In the genomic region with DNA sequence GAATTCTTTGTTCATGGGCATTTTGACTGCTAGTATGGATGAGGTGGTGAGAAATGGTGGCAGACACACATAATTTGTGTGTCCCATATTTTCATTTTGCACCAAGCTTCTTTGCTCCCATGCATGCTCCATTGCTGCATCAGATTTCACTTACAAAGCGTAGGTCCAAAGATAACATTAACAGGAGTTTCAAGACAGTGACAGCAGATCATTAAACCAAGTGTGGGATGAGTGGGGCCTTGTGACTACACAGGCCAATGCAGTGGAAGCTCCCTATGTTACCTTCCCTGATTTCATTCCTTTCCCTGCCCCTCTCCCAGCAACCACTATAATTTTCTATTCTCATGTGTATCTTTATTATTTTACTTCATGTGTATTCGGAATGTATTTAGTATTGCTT, we compare ENCODE assay signal across 13 cellular contexts.
DNase-seq lines count a peak whose midpoint lies in the region; ATAC-seq and TF ChIP-seq lines count a peak whose summit lies in the region.
"Had no signal": no experiment of that assay in that cellular context is flagged by ENCODE, and none has a peak within 500 bp of the region (broad histone marks: within the 10 kb centered on the region; RNA-seq: fewer than 3 reads in every experiment).

No MANE protein-coding gene starts in this region.

- intact Hi-C loops in IMR-90 (cut with micrococcal nuclease), result loop anchor here (5.0 kb wide), 1 partner anchor 34 kb away; no protein-coding TSS in a partner anchor
- intact Hi-C loops in mammary epithelial cell (cut with micrococcal nuclease), result loop anchor here (1.0 to 5.0 kb wide), 4 partner anchors 51 to 139 kb away; no protein-coding TSS in a partner anchor

- H3K79me1 ChIP-seq in IMR-90 (ENCODE audit: low read depth in 1 of 2, low read length in 2 of 2) (peaks cover 13 to 27% of the 10 kb centered on the region in 2 experiments), mesenchymal stem cell (replicated peaks; ENCODE audit: low read length, poor library complexity, severe bottlenecking) (peaks cover 14% of the 10 kb centered on the region)

- TF ChIP-seq POLR2A in IMR-90 (IDR thresholded peaks at IDR 0.05; ENCODE audit: low read depth, low read length), result no peak; the same call in 1 of the 2 replicates

- peak overlapping the region; percentile 84 for H3K18ac ChIP-seq in IMR-90 (ENCODE audit: low read depth, low read length)
- peak overlapping the region; percentile 73 to 79 for H3K18ac ChIP-seq in mesenchymal stem cell (ENCODE audit: low read depth in 1 of 2, low read length in 2 of 2)

- H3K14ac ChIP-seq in IMR-90 (replicated peaks; ENCODE audit: low read depth, low read length) (peak overlapping the region; percentile 60), mesenchymal stem cell (ENCODE audit: low read length in 2 of 2) (no peak overlapping the region)

- no peaks in the 10 kb centered on the region for H3K79me2 ChIP-seq in mammary epithelial cell (ENCODE audit: insufficient read depth, low read length)

- H3K9me1 ChIP-seq in IMR-90 (ENCODE audit: insufficient read depth, low read length), result peaks cover 9% of the 10 kb centered on the region

- H3K27ac Mint-ChIP-seq in activated T-helper 17 cell treated with anti-CD3 and anti-CD28 coated beads, Interleukin-2, amount 50 U/mL, for 72 hours, result no peak overlapping the region
- H3K27ac Mint-ChIP-seq: effector memory CD8-positive, alpha-beta T cell; natural killer cell treated with Interleukin-12 subunit alpha and Interleukin-12 subunit beta and Interleukin-15 and Interleukin-18, amount 100 ng/mL, for 72 hours had no signal

- H3K56ac ChIP-seq in IMR-90 (ENCODE audit: extremely low read depth, insufficient read depth, low read length), result peak overlapping the region; percentile 37; the same call in 1 of the 2 replicates

- H3K27me3 Mint-ChIP-seq in activated T-helper 17 cell treated with anti-CD3 and anti-CD28 coated beads, Interleukin-2, amount 50 U/mL, for 72 hours, result peaks cover 3% of the 10 kb centered on the region
- H3K27me3 Mint-ChIP-seq: activated naive CD8-positive, alpha-beta T cell; effector memory CD8-positive, alpha-beta T cell; natural killer cell treated with Interleukin-12 subunit alpha and Interleukin-12 subunit beta and Interleukin-15 and Interleukin-18, amount 100 ng/mL, for 72 hours had no signal

- in situ Hi-C loops in IMR-90 (cut with MboI; ENCODE audit: low sequenced_read_pairs) (no loop called here), mammary epithelial cell (cut with MboI; ENCODE audit: low sequenced_read_pairs in 2 of 2) (no loop called here), G401 (cut with HindIII; ENCODE audit: low sequenced_read_pairs) (no loop called here)

- H2BK5ac ChIP-seq in IMR-90 (ENCODE audit: low read depth, low read length, poor library complexity, severe bottlenecking), result peak overlapping the region; percentile 96
- no peak overlapping the region for H2BK5ac ChIP-seq in mesenchymal stem cell (ENCODE audit: low read depth, low read length, poor library complexity, severe bottlenecking)

- H3K9me3 Mint-ChIP-seq in activated T-helper 17 cell treated with anti-CD3 and anti-CD28 coated beads, Interleukin-2, amount 50 U/mL, for 72 hours, result peaks cover 6% of the 10 kb centered on the region
- H3K9me3 Mint-ChIP-seq: activated CD4-positive, alpha-beta memory T cell treated with anti-CD3 and anti-CD28 coated beads for 36 hours had no signal

- H2AK5ac ChIP-seq in IMR-90 (ENCODE audit: low read depth, low read length), result peak overlapping the region; percentile 87
- H2AK5ac ChIP-seq in mesenchymal stem cell (ENCODE audit: low read length, severe bottlenecking), result peak overlapping the region; percentile 69

- no peak for TF ChIP-seq RAD21 in IMR-90 (IDR thresholded peaks at IDR 0.05; ENCODE audit: low read length)

- no peak overlapping the region for H2AK9ac ChIP-seq in IMR-90 (replicated peaks; ENCODE audit: low read depth, low read length, poor library complexity)

- peak overlapping the region; percentile 87 for H2BK20ac ChIP-seq in IMR-90 (ENCODE audit: low read depth, low read length)

- peaks cover 34% of the 10 kb centered on the region for H3K4me1 Mint-ChIP-seq in activated T-helper 17 cell treated with anti-CD3 and anti-CD28 coated beads, Interleukin-2, amount 50 U/mL, for 72 hours

- H2BK15ac ChIP-seq in IMR-90 (ENCODE audit: low read depth, low read length), result peak overlapping the region; percentile 72
- H2BK15ac ChIP-seq in mesenchymal stem cell (ENCODE audit: low read depth, poor library complexity, severe bottlenecking), result no peak overlapping the region

- no peaks in the 10 kb centered on the region for H3K9me3 ChIP-seq in IMR-90 (ENCODE audit: control insufficient read depth, insufficient read depth, low read length)
- no peaks in the 10 kb centered on the region for H3K9me3 ChIP-seq in mammary epithelial cell (replicated peaks; ENCODE audit: insufficient read depth, low read length)
- H3K9me3 ChIP-seq in mesenchymal stem cell (ENCODE audit: control insufficient read depth, low read length), result no peaks in the 10 kb centered on the region
- H3K9me3 ChIP-seq in thoracic aorta, result no peaks in the 10 kb centered on the region

- H2BK120ac ChIP-seq in IMR-90 (ENCODE audit: low read depth, low read length), result peak overlapping the region; percentile 82
- peak overlapping the region; percentile 9 for H2BK120ac ChIP-seq in mesenchymal stem cell (ENCODE audit: low read depth, low read length)

- POLR2A ChIA-PET in IMR-90 (lab: Charles Lee; ENCODE audit: unreplicated experiment), result no interaction called here

- H3K4me3 ChIP-seq in IMR-90 (ENCODE audit: insufficient read depth, low read depth, low read length), result no peak overlapping the region
- H3K4me3 ChIP-seq in mammary epithelial cell (replicated peaks in 1 of 3; ENCODE audit: insufficient read depth in 1 of 3, low read depth in 2 of 3, low read length in 3 of 3), result no peak overlapping the region
- H3K4me3 ChIP-seq in mesenchymal stem cell (ENCODE audit: insufficient read depth in 1 of 2, low read depth in 1 of 2, low read length in 2 of 2), result peak overlapping the region in 1 of 2 experiments; percentile 8
- H3K4me3 ChIP-seq in thoracic aorta, result no peak overlapping the region

- H3K4me2 ChIP-seq in IMR-90 (ENCODE audit: low read depth, low read length) (peak overlapping the region; percentile 66; the same call in 1 of the 2 replicates), mammary epithelial cell (ENCODE audit: insufficient read depth, low read depth, low read length) (peak overlapping the region; percentile 78), mesenchymal stem cell (ENCODE audit: low read length, poor library complexity, severe bottlenecking) (no peak overlapping the region)

- H4K5ac ChIP-seq in IMR-90 (ENCODE audit: low read depth, low read length), result peak overlapping the region; percentile 86; the same call in 1 of the 2 replicates

- WGBS in IMR-90 (ENCODE audit: extremely low coverage in 2 of 2, insufficient read length in 1 of 2), 2 experiments, result no CpG with 5 or more reads among the region's 2 CpGs
- 95% methylated on average over 2 of the region's 2 CpGs for WGBS in mammary epithelial cell (ENCODE audit: low coverage, missing lambda C conversion rate)
- WGBS in mesenchymal stem cell, result 81% methylated on average over 2 of the region's 2 CpGs

- H4K8ac ChIP-seq in IMR-90 (ENCODE audit: low read depth in 2 of 2, low read length in 2 of 2) (peak overlapping the region; percentile 3 to 90; a peak in 3 of 4 replicates), mesenchymal stem cell (ENCODE audit: low read length) (peak overlapping the region; percentile 75)

- no peak for TF ChIP-seq CTCF in IMR-90 (conservative IDR thresholded peaks at IDR 0.05; ENCODE audit: low read depth, low read length)
- TF ChIP-seq CTCF in mammary epithelial cell (conservative IDR thresholded peaks at IDR 0.05 in 1 of 2, IDR thresholded peaks at IDR 0.05 in 1 of 2; ENCODE audit: extremely low read depth in 1 of 2, insufficient read depth in 1 of 2, low read depth in 1 of 2, low read length in 2 of 2), result no peak
- TF ChIP-seq CTCF in thoracic aorta (IDR thresholded peaks at IDR 0.05), result no peak

- no peaks in the 10 kb centered on the region for H3K27me3 ChIP-seq in IMR-90 (ENCODE audit: control insufficient read depth, insufficient read depth, low read length)
- no peaks in the 10 kb centered on the region for H3K27me3 ChIP-seq in mammary epithelial cell (ENCODE audit: insufficient read depth, low read length)
- no peaks in the 10 kb centered on the region for H3K27me3 ChIP-seq in mesenchymal stem cell (ENCODE audit: control insufficient read depth in 1 of 2, insufficient read depth in 1 of 2, low read length in 2 of 2)
- H3K27me3 ChIP-seq in thoracic aorta (replicated peaks; ENCODE audit: insufficient read depth), result no peaks in the 10 kb centered on the region

- H3K9ac ChIP-seq in IMR-90 (ENCODE audit: low read depth, low read length) (0 out of 2 replicates have a peak overlapping the region, but pooled peaks have one; percentile 0), mammary epithelial cell (ENCODE audit: insufficient read depth, low read length) (no peak overlapping the region), mesenchymal stem cell (ENCODE audit: low read length) (peak overlapping the region; percentile 76)

- peak; percentile 12 for DNase-seq in IMR-90
- DNase-seq in mammary epithelial cell, result no peak
- no peak for DNase-seq in mesenchymal stem cell
- DNase-seq in thoracic aorta (ENCODE audit: low spot score), result no peak
- DNase-seq in G401 (ENCODE audit: low spot score), result no peak
- no peak for DNase-seq in NCI-H345 treated with DMSO at 0.1 percent for 48 hours (lab: John Stamatoyannopoulos, UW; ENCODE audit: unreplicated experiment)
- DNase-seq: activated CD4-positive, alpha-beta memory T cell treated with anti-CD3 and anti-CD28 coated beads for 36 hours; effector memory CD8-positive, alpha-beta T cell; NCI-H748 treated with DMSO at 0.1 percent for 48 hours had no signal

- dilution Hi-C loops in IMR-90 (cut with HindIII; ENCODE audit: low sequenced_read_pairs, unreplicated experiment) (no loop called here), mammary epithelial cell (cut with HindIII; ENCODE audit: low sequenced_read_pairs) (loop anchor here (5.0 kb wide), 1 partner anchor 84 kb away; no protein-coding TSS in a partner anchor)

- H3K36me3 Mint-ChIP-seq in activated T-helper 17 cell treated with anti-CD3 and anti-CD28 coated beads, Interleukin-2, amount 50 U/mL, for 72 hours (ENCODE audit: low read depth), result no peaks in the 10 kb centered on the region
- H3K36me3 Mint-ChIP-seq: natural killer cell treated with Interleukin-12 subunit alpha and Interleukin-12 subunit beta and Interleukin-15 and Interleukin-18, amount 100 ng/mL, for 72 hours had no signal

- H3K23ac ChIP-seq in IMR-90 (ENCODE audit: low read depth, low read length) (peak overlapping the region; percentile 48), mesenchymal stem cell (ENCODE audit: low read length in 2 of 2) (no peak overlapping the region)

- H3K4me1 ChIP-seq in IMR-90 (ENCODE audit: control insufficient read depth, insufficient read depth, low read length) (peaks cover 17% of the 10 kb centered on the region), mammary epithelial cell (ENCODE audit: insufficient read depth, low read length) (peaks cover 45% of the 10 kb centered on the region), mesenchymal stem cell (ENCODE audit: control insufficient read depth, insufficient read depth, low read depth, low read length) (peaks cover 9% of the 10 kb centered on the region), thoracic aorta (ENCODE audit: control insufficient read depth in 1 of 2, low read depth in 2 of 2) (peaks cover 38 to 93% of the 10 kb centered on the region in 2 donors)

- H4K20me1 ChIP-seq in IMR-90 (ENCODE audit: insufficient read depth, low read length) (no peaks in the 10 kb centered on the region), mammary epithelial cell (ENCODE audit: insufficient read depth, low read length) (no peaks in the 10 kb centered on the region)

- H2AFZ ChIP-seq in IMR-90 (replicated peaks; ENCODE audit: low read length, poor library complexity), result peak overlapping the region; percentile 1
- H2AFZ ChIP-seq in mammary epithelial cell (ENCODE audit: low read depth, low read length), result no peak overlapping the region
- no peak overlapping the region for H2AFZ ChIP-seq in mesenchymal stem cell (ENCODE audit: low read depth, low read length)

- peak overlapping the region; percentile 49 for H3K27ac ChIP-seq in IMR-90 (ENCODE audit: insufficient read depth, low read length)
- peak overlapping the region; percentile 88 for H3K27ac ChIP-seq in mammary epithelial cell (ENCODE audit: insufficient read depth, low read depth, low read length)
- peak overlapping the region; percentile 98 for H3K27ac ChIP-seq in mesenchymal stem cell (ENCODE audit: low read length, poor library complexity, severe bottlenecking)
- peak overlapping the region; percentile 87 to 91 for H3K27ac ChIP-seq in thoracic aorta
- H3K27ac ChIP-seq: HL-60 had no signal

- H3K36me3 ChIP-seq in IMR-90 (ENCODE audit: control insufficient read depth, insufficient read depth, low read length) (no peaks in the 10 kb centered on the region), mammary epithelial cell (ENCODE audit: insufficient read depth, low read length) (no peaks in the 10 kb centered on the region), mesenchymal stem cell (ENCODE audit: control insufficient read depth in 1 of 2, insufficient read depth in 2 of 2, low read depth in 1 of 2, low read length in 2 of 2) (no peaks in the 10 kb centered on the region), thoracic aorta (no peaks in the 10 kb centered on the region)

- H3K4ac ChIP-seq in IMR-90 (ENCODE audit: low read depth, low read length) (peak overlapping the region; percentile 92), mesenchymal stem cell (ENCODE audit: low read depth in 1 of 2, low read length in 2 of 2) (peak overlapping the region; percentile 34 to 86)

- no peak overlapping the region for H3K4me3 Mint-ChIP-seq in activated T-helper 17 cell treated with anti-CD3 and anti-CD28 coated beads, Interleukin-2, amount 50 U/mL, for 72 hours
- H3K4me3 Mint-ChIP-seq: activated CD4-positive, alpha-beta memory T cell treated with anti-CD3 and anti-CD28 coated beads for 36 hours; activated naive CD8-positive, alpha-beta T cell; effector memory CD8-positive, alpha-beta T cell; natural killer cell treated with Interleukin-12 subunit alpha and Interleukin-12 subunit beta and Interleukin-15 and Interleukin-18, amount 100 ng/mL, for 72 hours had no signal

- H2BK12ac ChIP-seq in mesenchymal stem cell (ENCODE audit: low read length in 2 of 2), result peak overlapping the region; percentile 75 to 86

- BruUV-seq in IMR-90 (replicated peaks; lab: Mats Ljungman, UMichigan) (no TSS peak), mammary epithelial cell (replicated peaks; lab: Mats Ljungman, UMichigan) (no TSS peak)

- peak overlapping the region; percentile 87 for H4K91ac ChIP-seq in IMR-90 (ENCODE audit: insufficient read depth, low read depth, low read length)
- peak overlapping the region; percentile 58 for H4K91ac ChIP-seq in mesenchymal stem cell (ENCODE audit: low read length)

- ATAC-seq in IMR-90 (ENCODE audit: low read depth), result no peak
- no peak for ATAC-seq in thoracic aorta (ENCODE audit: insufficient number of reproducible peaks, low FRiP score, low read depth)
- ATAC-seq in activated T-helper 17 cell treated with anti-CD3 and anti-CD28 coated beads, Interleukin-2, amount 50 U/mL, for 72 hours (replicated peaks), result no peak
- ATAC-seq: effector memory CD8-positive, alpha-beta T cell; natural killer cell treated with Interleukin-12 subunit alpha and Interleukin-12 subunit beta and Interleukin-15 and Interleukin-18, amount 100 ng/mL, for 72 hours had no signal

- CTCF ChIA-PET in IMR-90 (lab: Yijun Ruan, JAX), result interaction anchor here (0.8 to 1.6 kb wide), 3 partner anchors 15 to 85 kb away, joined by 3 to 4 read pairs (median 4); no protein-coding TSS in a partner anchor
- CTCF ChIA-PET in mammary epithelial cell (lab: Charles Lee; ENCODE audit: low non-redundant PET), result no interaction called here
